Comparison of ENCODE assay signal across 8 cellular contexts in genomic region chr7:131522325-131522920, GRCh38. TPM values are rescaled to one million over a fixed set of nuclear protein-coding genes. Genes with fewer than 3 reads are reported as not detected.
DNase-seq lines count a peak whose midpoint lies in the region; ATAC-seq, FAIRE-seq and TF ChIP-seq lines count a peak whose summit lies in the region.

No MANE protein-coding gene starts in this region.

- peak overlapping the region; percentile 45 for H3K4me3 Mint-ChIP-seq in stimulated activated effector memory CD8-positive, alpha-beta T cell treated with anti-CD3 and anti-CD28 coated beads, Interleukin-12 subunit alpha, Interleukin-12 subunit beta, amount 100 ng/mL, for 72 hours

- DNase-seq in H4 (ENCODE audit: low spot score): peak; percentile 44
- peak; percentile 26 for DNase-seq in NCI-H2029 treated with DMSO at 0.1 percent for 48 hours (lab: John Stamatoyannopoulos, UW)
- peak; percentile 40 for DNase-seq in endothelial cell of umbilical vein (ENCODE audit: low read depth, low spot score)
- DNase-seq in stimulated activated effector memory CD8-positive, alpha-beta T cell treated with anti-CD3 and anti-CD28 coated beads, Interleukin-12 subunit alpha, Interleukin-12 subunit beta, amount 100 ng/mL, for 72 hours (ENCODE audit: low spot score in 2 of 2): no peak
- no peak for DNase-seq in medulla oblongata (ENCODE audit: extremely low spot score)
- DNase-seq in SIG-M5 (lab: John Stamatoyannopoulos, UW): no peak
- no peak for DNase-seq in NCI-H146 treated with DMSO at 0.1 percent for 48 hours (lab: John Stamatoyannopoulos, UW; ENCODE audit: unreplicated experiment)

- H3K4me3 ChIP-seq in endothelial cell of umbilical vein (replicated peaks in 1 of 3; ENCODE audit: insufficient read depth in 1 of 3, low read depth in 1 of 3, low read length in 3 of 3): no peak overlapping the region

- H3K4me2 ChIP-seq in endothelial cell of umbilical vein (ENCODE audit: insufficient read depth, low read length): peak overlapping the region; percentile 56

- no peaks in the 10 kb centered on the region for H3K36me3 Mint-ChIP-seq in stimulated activated effector memory CD8-positive, alpha-beta T cell treated with anti-CD3 and anti-CD28 coated beads, Interleukin-12 subunit alpha, Interleukin-12 subunit beta, amount 100 ng/mL, for 72 hours

- POLR2A ChIA-PET in endothelial cell of umbilical vein (lab: Charles Lee): no interaction called here

- ATAC-seq in stimulated activated effector memory CD8-positive, alpha-beta T cell treated with anti-CD3 and anti-CD28 coated beads, Interleukin-12 subunit alpha, Interleukin-12 subunit beta, amount 100 ng/mL, for 72 hours: peak; percentile 89
- ATAC-seq in GM19455 (IDR thresholded peaks at IDR 0.05; ENCODE audit: unreplicated experiment): no peak

- intact Hi-C loops in endothelial cell of umbilical vein (cut with micrococcal nuclease): no loop called here

- H3K9ac ChIP-seq in endothelial cell of umbilical vein (replicated peaks; ENCODE audit: extremely low read depth, insufficient read depth, low read length): no peak overlapping the region

- no peak for FAIRE-seq in endothelial cell of umbilical vein (lab: Jason Lieb, UNC)

- H2AFZ ChIP-seq in endothelial cell of umbilical vein (ENCODE audit: low read depth, low read length): no peak overlapping the region

- H3K9me3 Mint-ChIP-seq in stimulated activated effector memory CD8-positive, alpha-beta T cell treated with anti-CD3 and anti-CD28 coated beads, Interleukin-12 subunit alpha, Interleukin-12 subunit beta, amount 100 ng/mL, for 72 hours: no peaks in the 10 kb centered on the region

- H3K27ac Mint-ChIP-seq in stimulated activated effector memory CD8-positive, alpha-beta T cell treated with anti-CD3 and anti-CD28 coated beads, Interleukin-12 subunit alpha, Interleukin-12 subunit beta, amount 100 ng/mL, for 72 hours: peak overlapping the region; percentile 60

- TF ChIP-seq POLR2A in endothelial cell of umbilical vein (IDR thresholded peaks at IDR 0.05; ENCODE audit: low read depth, low read length): peak; percentile 22

- no peaks in the 10 kb centered on the region for H3K27me3 ChIP-seq in endothelial cell of umbilical vein (ENCODE audit: control insufficient read depth in 2 of 2, insufficient read depth in 2 of 2, low read length in 2 of 2)

- H3K79me2 ChIP-seq in endothelial cell of umbilical vein (ENCODE audit: control insufficient read depth, insufficient read depth, low read length): peaks cover 83% of the 10 kb centered on the region

- no peaks in the 10 kb centered on the region for H4K20me1 ChIP-seq in endothelial cell of umbilical vein (replicated peaks; ENCODE audit: control insufficient read depth, extremely low read depth, insufficient read depth, low read length)

- peaks cover 46% of the 10 kb centered on the region for H3K4me1 ChIP-seq in endothelial cell of umbilical vein (ENCODE audit: control insufficient read depth, extremely low read depth, insufficient read depth, low read length)

- no peaks in the 10 kb centered on the region for H3K36me3 ChIP-seq in endothelial cell of umbilical vein (ENCODE audit: control insufficient read depth in 2 of 2, extremely low read depth in 1 of 2, insufficient read depth in 2 of 2, low read length in 2 of 2)

- H3K9me1 ChIP-seq in endothelial cell of umbilical vein (replicated peaks; ENCODE audit: control insufficient read depth, extremely low read depth, insufficient read depth, low read length): no peaks in the 10 kb centered on the region

- no peaks in the 10 kb centered on the region for H3K9me3 ChIP-seq in endothelial cell of umbilical vein (replicated peaks; ENCODE audit: control insufficient read depth, insufficient read depth, low read length)

- H3K4me1 Mint-ChIP-seq in stimulated activated effector memory CD8-positive, alpha-beta T cell treated with anti-CD3 and anti-CD28 coated beads, Interleukin-12 subunit alpha, Interleukin-12 subunit beta, amount 100 ng/mL, for 72 hours: peaks cover 19% of the 10 kb centered on the region

- dilution Hi-C loops in endothelial cell of umbilical vein (cut with MboI; ENCODE audit: extremely low pct_ligation_motif_present, low sequenced_read_pairs): no loop called here

- H3K27ac ChIP-seq in endothelial cell of umbilical vein (ENCODE audit: insufficient read depth, low read depth, low read length): no peak overlapping the region

- no peak for TF ChIP-seq CTCF in endothelial cell of umbilical vein (IDR thresholded peaks at IDR 0.05; ENCODE audit: extremely low read depth in 1 of 2, insufficient read depth in 1 of 2, low read depth in 1 of 2, low read length in 2 of 2)

- CTCF ChIA-PET in endothelial cell of umbilical vein (lab: Charles Lee): interaction anchor here (1.1 to 2.1 kb wide), 7 partner anchors 8 to 132 kb away, joined by 3 to 14 read pairs (median 4); no protein-coding TSS in a partner anchor

- no TSS peak for BruUV-seq in endothelial cell of umbilical vein (replicated peaks; lab: Mats Ljungman, UMichigan)

TF ChIP-seq in endothelial cell of umbilical vein, 7 proteins besides CTCF, POLR2A, EP300 and RAD21:
- no peak for TF ChIP-seq POLR2AphosphoS5 (IDR thresholded peaks at IDR 0.05; ENCODE audit: insufficient read depth, low read depth, low read length)
- TF ChIP-seq FOS (IDR thresholded peaks at IDR 0.05; ENCODE audit: borderline replicate concordance, insufficient read depth, low read length): no peak
- no peak for TF ChIP-seq MAX (IDR thresholded peaks at IDR 0.05; ENCODE audit: insufficient read depth, insufficient read length)
- TF ChIP-seq MYC (IDR thresholded peaks at IDR 0.05; ENCODE audit: low read depth, low read length): no peak
- TF ChIP-seq GATA2 (IDR thresholded peaks at IDR 0.05; ENCODE audit: insufficient read depth, insufficient read length, low read depth, low read length): no peak
- no peak for TF ChIP-seq JUN (IDR thresholded peaks at IDR 0.05; ENCODE audit: borderline replicate concordance, insufficient read depth, insufficient read length, low read depth)
- TF ChIP-seq EZH2 (IDR thresholded peaks at IDR 0.05; ENCODE audit: borderline replicate concordance, low read depth, low read length, severe bottlenecking): no peak
TF ChIP-seq in endothelial cell of umbilical vein: peak in this region for 0.

RNA-seq across cellular contexts. Expression of gene PODXL, which starts 34.0 kb away (rescaled TPM):
- total RNA-seq in H4 (2014; rRNA removed; shearing (Covaris generic)): 3.5 and 4.0 TPM in 2 replicates
- 156 and 264 TPM in 2 replicates for total RNA-seq in endothelial cell of umbilical vein
- 86.4 and 97.3 TPM in 2 replicates for polyA plus RNA-seq in endothelial cell of umbilical vein
- 56.4 and 60.5 TPM in 2 replicates for polyA plus RNA-seq in endothelial cell of umbilical vein (2011; cell fraction: cytosol; rRNA removed)
- polyA plus RNA-seq in endothelial cell of umbilical vein (2011; cell fraction: nucleus; rRNA removed): 106 and 108 TPM in 2 replicates
- polyA plus RNA-seq in endothelial cell of umbilical vein (2012): 37.0 and 88.8 TPM in 2 replicates
- polyA minus RNA-seq in endothelial cell of umbilical vein: 119 and 146 TPM in 2 replicates
- 55.5 TPM for polyA minus RNA-seq in endothelial cell of umbilical vein (2011; cell fraction: cytosol; rRNA and poly(A)+ RNA removed)
- polyA minus RNA-seq in endothelial cell of umbilical vein (2011; cell fraction: nucleus; rRNA and poly(A)+ RNA removed): 52.4 and 55.8 TPM in 2 replicates

Comparison
In these comparisons a context has a peak if more than half of its experiments do, and no peak if none do; other contexts are left out.
1. DNase-seq: peak in H4 (single experiment), NCI-H2029 treated with DMSO at 0.1 percent for 48 hours (single experiment) and endothelial cell of umbilical vein (single experiment); none in stimulated activated effector memory CD8-positive, alpha-beta T cell treated with anti-CD3 and anti-CD28 coated beads, Interleukin-12 subunit alpha, Interleukin-12 subunit beta, amount 100 ng/mL, for 72 hours (0 of 2), medulla oblongata (single experiment), SIG-M5 (single experiment) and NCI-H146 treated with DMSO at 0.1 percent for 48 hours (single experiment).
2. RNA of gene PODXL, which starts 34.0 kb away (total RNA-seq): 156 to 264 TPM in endothelial cell of umbilical vein; 3.5 to 4.0 TPM in H4; every median in the first group is over 10 times any median in the second.